Comparison of ENCODE assay signal across 33 cellular contexts in the genomic region with DNA sequence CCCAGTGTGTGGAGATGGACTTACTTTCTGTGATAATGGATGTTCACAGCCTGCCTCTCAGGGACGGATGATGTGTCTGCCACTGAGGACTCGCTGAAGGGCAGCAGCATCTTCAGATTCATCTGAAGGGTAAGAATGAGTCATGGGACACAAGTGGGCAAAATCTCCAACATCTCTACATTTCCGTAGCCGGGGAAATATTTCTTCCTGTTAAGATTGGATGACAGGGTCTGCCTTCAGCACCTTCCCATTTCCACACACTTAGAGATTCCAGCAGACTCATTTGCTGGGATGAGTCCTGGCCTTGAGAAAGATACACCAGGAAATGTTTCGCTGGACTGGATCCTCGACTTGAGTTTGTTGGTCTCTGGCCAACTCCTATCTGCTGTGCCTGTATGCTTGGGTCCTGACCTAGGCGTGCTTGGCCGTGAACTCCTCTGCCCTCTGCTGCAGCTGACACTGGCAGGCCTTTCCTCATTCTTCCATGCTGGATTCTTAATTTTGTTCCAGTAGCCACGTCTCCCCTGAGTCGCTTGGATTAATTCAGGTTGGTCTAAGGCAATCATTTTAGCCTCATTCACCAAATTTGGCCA. TPM values are rescaled to one million over a fixed set of nuclear protein-coding genes. Genes with fewer than 3 reads are reported as not detected.
"Had no signal": no experiment of that assay in that cellular context is flagged by ENCODE, and none has a peak within 500 bp of the region (broad histone marks: within the 10 kb centered on the region; RNA-seq: fewer than 3 reads in every experiment).

No MANE protein-coding gene starts in this region.

- ATAC-seq: left lung; pancreas; stimulated activated memory B cell treated with anti-CD40 and anti-IgM and Interleukin-4, amounts not matched to agents 10 μg/mL and 1 μg/mL and 100 μg/mL, for 72 hours; T-helper 17 cell had no signal

- DNase-seq: activated CD4-positive, alpha-beta memory T cell treated with anti-CD3 and anti-CD28 coated beads for 36 hours; activated CD4-positive, alpha-beta T cell treated with anti-CD3 and anti-CD28 coated beads, Interleukin-2, amount 10 ng/mL, durations not matched to agents 24 days and 14 days; activated CD4-positive, CD25-positive, alpha-beta regulatory T cell treated with anti-CD3 and anti-CD28 coated beads, Interleukin-2, amount 50 U/mL, for 72 hours; activated CD8-positive, alpha-beta memory T cell treated with anti-CD3 and anti-CD28 coated beads, Interleukin-2, amount 50 U/mL, for 4 hours; activated gamma-delta T cell; activated naive CD4-positive, alpha-beta T cell treated with anti-CD3 and anti-CD28 coated beads, Interleukin-2, amount 10 ng/mL, durations not matched to agents 7 days and 5 days; activated naive CD8-positive, alpha-beta T cell treated with anti-CD3 and anti-CD28 coated beads, Interleukin-2, amount 10 ng/mL, durations not matched to agents 7 days and 5 days; activated T-cell treated with anti-CD3 and anti-CD28 coated beads, Interleukin-2, amount 50 U/mL, for 1 hour; brain microvascular endothelial cell; caudate nucleus; cortex of kidney; foreskin fibroblast; head of caudate nucleus; left lung; mammary epithelial cell; naive B cell; nephron progenitor cell; pancreas; retina; stimulated activated CD4-positive, alpha-beta T cell treated with anti-CD3 and anti-CD28 coated beads, Interleukin-1b, Interleukin-23, amount 100 ng/mL, for 48 hours; stimulated activated CD4-positive, alpha-beta T cell treated with anti-CD3 and anti-CD28 coated beads, Interleukin-4, amount 100 ng/mL, for 4 hours; stimulated activated CD8-positive, alpha-beta memory T cell treated with anti-CD3 and anti-CD28 coated beads, Interleukin-4, amount 100 ng/mL, for 48 hours; stomach; T-helper 17 cell; T1000; tibial artery had no signal

- H3K36me3 ChIP-seq: brain microvascular endothelial cell, left lung, neutrophil, pancreas, prostate gland, stomach, tibial artery had no signal

- H3K27ac ChIP-seq: brain microvascular endothelial cell, left lung, neutrophil, pancreas, prostate gland, stomach, tibial artery had no signal

- H3K9me3 ChIP-seq: left lung, neutrophil, pancreas, prostate gland, stomach, tibial artery had no signal

- H3K4me1 ChIP-seq: left lung, pancreas, prostate gland, stomach, tibial artery had no signal

- H3K27me3 ChIP-seq: brain microvascular endothelial cell, left lung, neutrophil, pancreas, stomach, tibial artery had no signal

- H3K4me3 ChIP-seq: left lung, pancreas, prostate gland, smooth muscle cell, stomach, tibial artery had no signal

RNA-seq across cellular contexts. Expression of gene SOD3, which starts 46.5 kb away (rescaled TPM):
- total RNA-seq: activated CD4-positive, alpha-beta memory T cell treated with anti-CD3 and anti-CD28 coated beads for 36 hours; activated CD4-positive, alpha-beta T cell treated with anti-CD3 and anti-CD28 coated beads, Interleukin-2, amount 10 ng/mL, durations not matched to agents 24 days and 14 days; activated CD8-positive, alpha-beta memory T cell treated with anti-CD3 and anti-CD28 coated beads for 36 hours; activated naive CD8-positive, alpha-beta T cell treated with anti-CD3 and anti-CD28 coated beads, Interleukin-2, amount 10 ng/mL, durations not matched to agents 7 days and 5 days; activated T-helper 1 cell treated with anti-CD3 and anti-CD28 coated beads, Interleukin-12 subunit alpha, Interleukin-12 subunit beta, Interleukin-2, Interleukin-4 antibody, amounts not matched to agents 30 ng/mL and 10 ng/mL and 1 ng/mL, durations not matched to agents 14 hours and 24 hours and 36 hours; endothelial cell of umbilical vein; T-helper 17 cell had no signal
